In the genomic region with DNA sequence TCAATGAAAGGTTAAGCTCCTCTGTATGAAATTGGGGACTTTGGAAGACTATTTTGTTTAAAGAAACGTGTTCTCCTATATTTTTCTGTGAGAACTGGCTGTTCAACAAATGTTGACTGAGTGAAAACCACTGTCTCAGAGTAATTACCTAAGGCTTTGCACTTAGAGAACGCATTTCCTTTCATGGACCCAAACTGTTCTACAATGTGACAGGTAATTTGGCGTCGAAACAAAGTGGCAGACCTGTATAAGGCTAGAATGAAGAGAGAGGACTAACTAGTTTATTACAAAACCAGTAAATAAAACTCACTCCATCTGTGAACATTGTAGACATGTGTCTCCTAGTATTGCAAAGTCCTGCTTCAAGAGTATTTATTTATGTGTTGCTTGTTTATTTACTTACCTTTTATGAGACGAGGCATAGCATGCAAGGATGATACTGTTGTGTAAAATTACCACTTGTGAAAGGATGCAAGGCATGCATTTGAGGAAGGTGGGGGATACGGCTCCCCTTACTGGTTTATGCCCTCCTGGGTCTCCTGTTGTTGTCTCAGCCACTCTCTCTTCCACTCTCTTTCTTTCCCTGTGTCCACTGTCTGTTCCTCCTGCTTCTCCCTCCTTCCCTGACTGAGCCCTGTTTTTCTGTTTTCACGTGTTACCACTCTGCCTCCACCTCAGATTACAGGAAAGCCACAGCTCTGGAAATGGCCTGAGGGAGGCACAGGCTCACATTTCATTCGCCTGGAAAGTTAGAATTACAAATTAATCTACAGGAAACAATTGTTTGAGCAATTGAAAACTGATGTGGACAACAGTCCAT, we compare ENCODE assay signal across 1 cellular context.
TF ChIP-seq lines count a peak whose summit lies in the region.

No MANE protein-coding gene starts in this region.

TF ChIP-seq in HepG2, 621 proteins besides CTCF, POLR2A, EP300 and RAD21 (continued from another document):
- TF ChIP-seq ZBTB3 (CRISPR knock-in tag; IDR thresholded peaks at IDR 0.05; ENCODE audit: borderline replicate concordance, low read depth), result no peak
